ENCODE assay signal across 19 cellular contexts in genomic region chr11:16926868-16927267, GRCh38.
"Had no signal": no experiment of that assay in that cellular context is flagged by ENCODE, and none has a peak within 500 bp of the region (broad histone marks: within the 10 kb centered on the region; RNA-seq: fewer than 3 reads in every experiment).

No MANE protein-coding gene starts in this region.

- H3K27ac ChIP-seq: adrenal gland, WERI-Rb-1 had no signal

- DNase-seq: activated CD4-positive, alpha-beta T cell treated with anti-CD3 and anti-CD28 coated beads for 36 hours; activated CD8-positive, alpha-beta memory T cell treated with anti-CD3 and anti-CD28 coated beads, Interleukin-2, amount 50 U/mL, for 48 hours; activated CD8-positive, alpha-beta T cell treated with anti-CD3 and anti-CD28 coated beads, Interleukin-2, amount 10 ng/mL, durations not matched to agents 7 days and 5 days; activated naive CD4-positive, alpha-beta T cell treated with anti-CD3 and anti-CD28 coated beads, Interleukin-2, amount 50 U/mL, for 16 hours; activated naive CD8-positive, alpha-beta T cell treated with anti-CD3 and anti-CD28 coated beads, Interleukin-2, amount 10 ng/mL, durations not matched to agents 7 days and 5 days; activated T-cell treated with anti-CD3 and anti-CD28 coated beads, Interleukin-2, amount 50 U/mL, for 1 hour; adrenal gland; anterior cingulate cortex; cerebellar nuclear complex; NCI-H1048; NCI-H146; NCI-H187 treated with DMSO at 0.1 percent for 48 hours; NCI-H2081 treated with DMSO at 0.1 percent for 48 hours; NCI-H226; NCI-H510A; NCI-H526 treated with DMSO at 0.1 percent for 48 hours; SIG-M5; T-helper 1 cell; WERI-Rb-1 had no signal

- H3K36me3 ChIP-seq: adrenal gland, WERI-Rb-1 had no signal

- H3K9me3 ChIP-seq: adrenal gland had no signal

- ATAC-seq: activated CD4-positive, alpha-beta T cell treated with anti-CD3 and anti-CD28 coated beads for 36 hours; activated CD8-positive, alpha-beta T cell treated with anti-CD3 and anti-CD28 coated beads, Interleukin-2, amount 10 ng/mL, durations not matched to agents 7 days and 5 days had no signal

- H3K36me3 Mint-ChIP-seq: activated naive CD8-positive, alpha-beta T cell treated with anti-CD3 and anti-CD28 coated beads, Interleukin-2, amount 10 ng/mL, durations not matched to agents 7 days and 5 days had no signal

- H3K9me3 Mint-ChIP-seq: activated naive CD8-positive, alpha-beta T cell treated with anti-CD3 and anti-CD28 coated beads, Interleukin-2, amount 10 ng/mL, durations not matched to agents 7 days and 5 days had no signal

- H3K27ac Mint-ChIP-seq: activated CD4-positive, alpha-beta T cell treated with anti-CD3 and anti-CD28 coated beads for 36 hours; activated CD8-positive, alpha-beta T cell treated with anti-CD3 and anti-CD28 coated beads, Interleukin-2, amount 10 ng/mL, durations not matched to agents 7 days and 5 days; activated naive CD8-positive, alpha-beta T cell treated with anti-CD3 and anti-CD28 coated beads, Interleukin-2, amount 10 ng/mL, durations not matched to agents 7 days and 5 days had no signal

- H3K4me3 ChIP-seq: adrenal gland had no signal

- H3K4me3 Mint-ChIP-seq: activated CD8-positive, alpha-beta T cell treated with anti-CD3 and anti-CD28 coated beads, Interleukin-2, amount 10 ng/mL, durations not matched to agents 7 days and 5 days had no signal
